In genomic region chr11:69930081-69931059, GRCh38 we compare ENCODE assay signal across 21 cellular contexts.
"Had no signal": no experiment of that assay in that cellular context is flagged by ENCODE, and none has a peak within 500 bp of the region (broad histone marks: within the 10 kb centered on the region; RNA-seq: fewer than 3 reads in every experiment).

No MANE protein-coding gene starts in this region.

- H3K4me3 Mint-ChIP-seq: activated naive CD8-positive, alpha-beta T cell; activated T-helper 17 cell treated with anti-CD3 and anti-CD28 coated beads, Interleukin-2, amount 50 U/mL, for 72 hours; dendritic cell treated with granulocyte-macrophage colony-stimulating factor and Interleukin-4, amounts not matched to agents 40 ng/mL and 50 ng/mL, for 4 days; effector memory CD8-positive, alpha-beta T cell; mesothelial cell of epicardium; neural crest cell; T-cell had no signal

- H3K9me3 Mint-ChIP-seq: activated T-helper 17 cell treated with anti-CD3 and anti-CD28 coated beads, Interleukin-2, amount 50 U/mL, for 72 hours; dendritic cell treated with granulocyte-macrophage colony-stimulating factor and Interleukin-4, amounts not matched to agents 40 ng/mL and 50 ng/mL, for 4 days; effector memory CD8-positive, alpha-beta T cell; mesothelial cell of epicardium; neural crest cell had no signal

- H3K4me1 ChIP-seq: breast epithelium, gastrocnemius medialis had no signal

- H3K4me3 ChIP-seq: ascending aorta, breast epithelium, gastrocnemius medialis, ovary, thoracic aorta had no signal

- H3K27ac Mint-ChIP-seq: activated naive CD8-positive, alpha-beta T cell; activated T-helper 17 cell treated with anti-CD3 and anti-CD28 coated beads, Interleukin-2, amount 50 U/mL, for 72 hours; dendritic cell treated with granulocyte-macrophage colony-stimulating factor and Interleukin-4, amounts not matched to agents 40 ng/mL and 50 ng/mL, for 4 days; effector memory CD8-positive, alpha-beta T cell; mesothelial cell of epicardium; T-cell had no signal

- H3K36me3 ChIP-seq: ascending aorta, breast epithelium, gastrocnemius medialis, ovary, thoracic aorta had no signal

- H3K9me3 ChIP-seq: ascending aorta, gastrocnemius medialis, ovary, SK-N-SH, thoracic aorta had no signal

- H3K27ac ChIP-seq: ascending aorta, breast epithelium, epithelial cell of prostate, gastrocnemius medialis, ovary, thoracic aorta had no signal

- ATAC-seq: activated T-helper 17 cell treated with anti-CD3 and anti-CD28 coated beads, Interleukin-2, amount 50 U/mL, for 72 hours; effector memory CD8-positive, alpha-beta T cell; gastrocnemius medialis; sciatic nerve; T-cell had no signal

- H3K27me3 ChIP-seq: ascending aorta, ovary had no signal

- H3K36me3 Mint-ChIP-seq: activated naive CD8-positive, alpha-beta T cell; mesothelial cell of epicardium; T-cell had no signal

- DNase-seq: activated CD4-positive, CD25-positive, alpha-beta regulatory T cell treated with anti-CD3 and anti-CD28 coated beads, Interleukin-2, amount 50 U/mL, for 72 hours; activated T-cell treated with anti-CD3 and anti-CD28 coated beads for 4 hours; cerebellar nuclear complex; effector memory CD8-positive, alpha-beta T cell; islet precursor cell; SK-N-SH; stimulated activated CD4-positive, alpha-beta T cell treated with anti-CD3 and anti-CD28 coated beads, Interleukin-1b, Interleukin-23, amount 100 ng/mL, for 48 hours; T-cell; T1000 had no signal

- H3K4me1 Mint-ChIP-seq: activated T-helper 17 cell treated with anti-CD3 and anti-CD28 coated beads, Interleukin-2, amount 50 U/mL, for 72 hours; neural crest cell had no signal
